In genomic region chr2:12428786-12429185, GRCh38 we compare ENCODE assay signal across 18 cellular contexts.
DNase-seq lines count a peak whose midpoint lies in the region; ATAC-seq and TF ChIP-seq lines count a peak whose summit lies in the region.
"Had no signal": no experiment of that assay in that cellular context is flagged by ENCODE, and none has a peak within 500 bp of the region (broad histone marks: within the 10 kb centered on the region; RNA-seq: fewer than 3 reads in every experiment).

No MANE protein-coding gene starts in this region.

- whole genome bisulfite sequencing in prostate gland, result 37% methylated on average over 1 of the region's 1 CpG

- CTCF ChIA-PET in WTC11 (lab: Charles Lee), result interaction anchor here (1.2 kb wide), 1 partner anchor 288 kb away, joined by 3 read pairs; the partner anchor contains the start of gene TRIB2
- CTCF ChIA-PET in activated naive CD4-positive, alpha-beta T cell treated with anti-CD3 and anti-CD28 coated beads, Interleukin-2, amount 10 ng/mL, durations not matched to agents 7 days and 5 days (lab: Charles Lee), result no interaction called here

- no peaks in the 10 kb centered on the region for H3K27me3 Mint-ChIP-seq in WTC11 (ENCODE audit: low read depth)
- H3K27me3 Mint-ChIP-seq in activated naive CD4-positive, alpha-beta T cell treated with anti-CD3 and anti-CD28 coated beads, Interleukin-2, amount 10 ng/mL, durations not matched to agents 7 days and 5 days, result no peaks in the 10 kb centered on the region

- no peaks in the 10 kb centered on the region; the same call in 1 of the 2 replicates for H3K9me3 Mint-ChIP-seq in WTC11
- no peaks in the 10 kb centered on the region for H3K9me3 Mint-ChIP-seq in activated naive CD4-positive, alpha-beta T cell treated with anti-CD3 and anti-CD28 coated beads, Interleukin-2, amount 10 ng/mL, durations not matched to agents 7 days and 5 days

- H3K4me1 Mint-ChIP-seq in WTC11, result peaks cover 50% of the 10 kb centered on the region
- H3K4me1 Mint-ChIP-seq in activated naive CD4-positive, alpha-beta T cell treated with anti-CD3 and anti-CD28 coated beads, Interleukin-2, amount 10 ng/mL, durations not matched to agents 7 days and 5 days, result peaks cover 41% of the 10 kb centered on the region

- POLR2A ChIA-PET in WTC11 (lab: Charles Lee), result no interaction called here

- H3K9me3 ChIP-seq in prostate gland, result no peaks in the 10 kb centered on the region

- H3K36me3 Mint-ChIP-seq in WTC11, result no peaks in the 10 kb centered on the region
- H3K36me3 Mint-ChIP-seq in activated naive CD4-positive, alpha-beta T cell treated with anti-CD3 and anti-CD28 coated beads, Interleukin-2, amount 10 ng/mL, durations not matched to agents 7 days and 5 days, result no peaks in the 10 kb centered on the region

- intact Hi-C loops in prostate gland (cut with DNase I), result no loop called here

- H3K27me3 ChIP-seq in prostate gland (replicated peaks; ENCODE audit: insufficient read depth), result no peaks in the 10 kb centered on the region

- H3K27ac ChIP-seq in prostate gland, result no peak overlapping the region

- DNase-seq in H4 (ENCODE audit: low spot score) (peak; percentile 2), WTC11 (ENCODE audit: low spot score) (no peak), fibroblast of peridontal ligament (ENCODE audit: extremely low read depth) (peak; percentile 66), renal cortical epithelial cell (ENCODE audit: low read depth) (peak; percentile 21), prostate gland (ENCODE audit: low spot score) (no peak), DMS114 treated with DMSO at 0.1 percent for 48 hours (lab: John Stamatoyannopoulos, UW; ENCODE audit: unreplicated experiment) (no peak)
- no peak for DNase-seq in activated naive CD4-positive, alpha-beta T cell treated with anti-CD3 and anti-CD28 coated beads, Interleukin-2, amount 10 ng/mL, durations not matched to agents 7 days and 5 days
- no peak for DNase-seq in activated CD4-positive, alpha-beta T cell treated with anti-CD3 and anti-CD28 coated beads for 48 hours
- DNase-seq: activated CD4-positive, CD25-positive, alpha-beta regulatory T cell treated with anti-CD3 and anti-CD28 coated beads, Interleukin-2, amount 50 U/mL, for 72 hours; amygdala; COR-L47; left cardiac atrium; midbrain; NCI-H1436; NCI-H2171; nucleus accumbens; stimulated activated CD4-positive, alpha-beta T cell treated with anti-CD3 and anti-CD28 coated beads, Interleukin-2, amount 100 ng/mL, for 48 hours had no signal

- peak; percentile 38; the same call in 1 of the 2 replicates for ATAC-seq in WTC11
- ATAC-seq: GM12878, left cardiac atrium had no signal

- H3K36me3 ChIP-seq in prostate gland, result no peaks in the 10 kb centered on the region

- no peak for TF ChIP-seq POLR2A in prostate gland (IDR thresholded peaks at IDR 0.05)

- H3K4me1 ChIP-seq in prostate gland (replicated peaks), result no peaks in the 10 kb centered on the region

- H3K27ac Mint-ChIP-seq in WTC11, result peak overlapping the region; percentile 76
- no peak overlapping the region for H3K27ac Mint-ChIP-seq in activated naive CD4-positive, alpha-beta T cell treated with anti-CD3 and anti-CD28 coated beads, Interleukin-2, amount 10 ng/mL, durations not matched to agents 7 days and 5 days

- H3K4me3 Mint-ChIP-seq in WTC11, result no peak overlapping the region
- no peak overlapping the region for H3K4me3 Mint-ChIP-seq in activated naive CD4-positive, alpha-beta T cell treated with anti-CD3 and anti-CD28 coated beads, Interleukin-2, amount 10 ng/mL, durations not matched to agents 7 days and 5 days

- H3K4me3 ChIP-seq in prostate gland, result no peak overlapping the region
- H3K4me3 ChIP-seq: GM12878 had no signal

- no peak for TF ChIP-seq CTCF in WTC11 (IDR thresholded peaks at IDR 0.05)
- TF ChIP-seq CTCF in prostate gland (IDR thresholded peaks at IDR 0.05), result no peak

TF ChIP-seq in WTC11, 78 proteins besides CTCF, POLR2A, EP300 and RAD21:
- TF ChIP-seq AR (CRISPR knock-in tag; IDR thresholded peaks at IDR 0.05) (no peak), ATF1 (CRISPR knock-in tag; IDR thresholded peaks at IDR 0.05) (no peak), ZBTB43 (CRISPR knock-in tag; IDR thresholded peaks at IDR 0.05) (no peak), CDX4 (CRISPR knock-in tag; IDR thresholded peaks at IDR 0.05; ENCODE audit: borderline replicate concordance) (no peak), ZNF138 (CRISPR knock-in tag; conservative IDR thresholded peaks at IDR 0.05) (no peak), TEAD4 (CRISPR knock-in tag; IDR thresholded peaks at IDR 0.05) (no peak), FOXP4 (CRISPR knock-in tag; IDR thresholded peaks at IDR 0.05) (no peak), E2F5 (CRISPR knock-in tag; IDR thresholded peaks at IDR 0.05) (no peak)
TF ChIP-seq in WTC11: peak in this region for 0.

Comparison
In these comparisons a context has a peak if more than half of its experiments do, and no peak if none do; other contexts are left out.
1. DNase-seq: peak in H4 (single experiment), fibroblast of peridontal ligament (single experiment) and renal cortical epithelial cell (single experiment); none in WTC11 (single experiment), prostate gland (single experiment), DMS114 treated with DMSO at 0.1 percent for 48 hours (single experiment), activated naive CD4-positive, alpha-beta T cell treated with anti-CD3 and anti-CD28 coated beads, Interleukin-2, amount 10 ng/mL, durations not matched to agents 7 days and 5 days (single experiment) and activated CD4-positive, alpha-beta T cell treated with anti-CD3 and anti-CD28 coated beads for 48 hours (single experiment).